ENCODE assay signal across 8 cellular contexts in the genomic region with DNA sequence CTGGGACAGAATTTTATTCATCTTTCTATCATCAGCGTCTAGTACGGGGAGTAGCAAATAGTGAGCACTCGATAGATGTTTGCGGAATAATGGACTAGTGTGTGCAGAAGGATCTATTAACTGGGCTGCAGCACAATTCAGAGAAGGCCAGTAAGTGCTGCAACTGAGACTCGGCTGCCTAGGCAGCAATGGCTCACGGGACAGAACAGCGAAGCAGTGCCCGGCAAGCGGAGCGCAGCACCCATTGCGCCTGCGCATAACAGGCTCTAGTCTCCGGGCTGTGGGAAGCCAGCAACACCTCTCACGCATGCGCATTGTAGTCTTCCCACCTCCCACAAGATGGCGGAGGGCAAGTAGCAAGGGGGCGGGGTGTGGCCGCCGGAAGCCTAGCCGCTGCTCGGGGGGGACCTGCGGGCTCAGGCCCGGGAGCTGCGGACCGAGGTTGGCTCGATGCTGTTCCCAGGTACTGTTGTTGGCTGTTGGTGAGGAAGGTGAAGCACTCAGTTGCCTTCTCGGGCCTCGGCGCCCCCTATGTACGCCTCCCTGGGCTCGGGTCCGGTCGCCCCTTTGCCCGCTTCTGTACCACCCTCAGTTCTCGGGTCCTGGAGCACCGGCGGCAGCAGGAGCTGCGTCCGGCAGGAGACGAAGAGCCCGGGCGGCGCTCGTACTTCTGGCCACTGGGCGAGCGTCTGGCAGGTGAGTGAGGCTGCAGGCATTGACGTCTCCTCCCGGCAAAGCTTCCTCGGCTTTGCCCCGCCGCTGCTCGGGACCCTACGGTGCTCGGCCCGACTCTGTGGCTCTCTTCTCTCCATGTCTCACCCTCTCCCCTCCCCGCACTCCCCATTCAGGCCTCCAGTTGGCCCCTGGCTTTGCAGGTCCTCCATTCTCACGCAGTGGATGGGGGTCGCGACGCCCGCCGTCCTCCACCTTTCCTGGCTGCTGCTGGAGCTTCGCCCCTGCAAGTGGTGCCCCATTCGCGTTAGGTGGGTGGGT. TPM values are rescaled to one million over a fixed set of nuclear protein-coding genes. Genes with fewer than 3 reads are reported as not detected.
DNase-seq lines count a peak whose midpoint lies in the region; ATAC-seq and TF ChIP-seq lines count a peak whose summit lies in the region.

No MANE protein-coding gene starts in this region.

- peak; percentile 83 for TF ChIP-seq POLR2A in right lobe of liver (IDR thresholded peaks at IDR 0.05)

- peak; percentile 91 to 98 (median 96) for DNase-seq in CD8-positive, alpha-beta T cell
- DNase-seq in HK-2 (ENCODE audit: unreplicated experiment) (peak; percentile 90), NCI-H82 treated with DMSO at 0.1 percent for 48 hours (lab: John Stamatoyannopoulos, UW; ENCODE audit: unreplicated experiment) (peak; percentile 96), right lobe of liver (peak; percentile 98 to 99 (median 99))
- peak; percentile 97 for DNase-seq in activated CD4-positive, alpha-beta memory T cell treated with anti-CD3 and anti-CD28 coated beads, Interleukin-2, amount 10 ng/mL, durations not matched to agents 7 days and 5 days
- DNase-seq in stimulated activated CD4-positive, alpha-beta T cell treated with anti-CD3 and anti-CD28 coated beads, Interleukin-4, amount 100 ng/mL, for 24 hours: peak; percentile 98

- peak overlapping the region; percentile 83 for H3K4me3 ChIP-seq in CD8-positive, alpha-beta T cell (ENCODE audit: low read depth, low read length)
- H3K4me3 ChIP-seq in duodenal mucosa (ENCODE audit: low read depth in 1 of 2, low read length in 2 of 2): peak overlapping the region; percentile 86 to 98
- peak overlapping the region; percentile 75 to 93 (median 85) for H3K4me3 ChIP-seq in right lobe of liver

- H3K27me3 ChIP-seq in CD8-positive, alpha-beta T cell (ENCODE audit: insufficient read depth, low read length): no peaks in the 10 kb centered on the region
- no peaks in the 10 kb centered on the region for H3K27me3 ChIP-seq in duodenal mucosa (ENCODE audit: control insufficient read depth in 1 of 2, insufficient read depth in 2 of 2, low read length in 2 of 2)
- no peaks in the 10 kb centered on the region for H3K27me3 ChIP-seq in right lobe of liver

- H3K9me3 ChIP-seq in CD8-positive, alpha-beta T cell (ENCODE audit: low read length): no peaks in the 10 kb centered on the region
- no peaks in the 10 kb centered on the region for H3K9me3 ChIP-seq in duodenal mucosa (ENCODE audit: control insufficient read depth in 1 of 2, low read length in 2 of 2)
- H3K9me3 ChIP-seq in right lobe of liver: no peaks in the 10 kb centered on the region

- H3K4me3 Mint-ChIP-seq in CD8-positive, alpha-beta T cell: peak overlapping the region; percentile 92
- H3K4me3 Mint-ChIP-seq in activated CD4-positive, alpha-beta memory T cell treated with anti-CD3 and anti-CD28 coated beads, Interleukin-2, amount 10 ng/mL, durations not matched to agents 7 days and 5 days: peak overlapping the region; percentile 90

- peaks cover 43% of the 10 kb centered on the region for H3K4me1 ChIP-seq in CD8-positive, alpha-beta T cell (ENCODE audit: insufficient read depth, low read length)
- H3K4me1 ChIP-seq in duodenal mucosa (ENCODE audit: control insufficient read depth in 1 of 2, insufficient read depth in 2 of 2, low read length in 2 of 2): peaks cover 17 to 27% of the 10 kb centered on the region in 2 donors
- H3K4me1 ChIP-seq in right lobe of liver: peaks cover 0 to 11% (median 0%) of the 10 kb centered on the region in 4 donors

- peak overlapping the region; percentile 75 for H3K27ac ChIP-seq in CD8-positive, alpha-beta T cell (ENCODE audit: low read depth, low read length)
- H3K27ac ChIP-seq in duodenal mucosa (ENCODE audit: low read depth, low read length) (peak overlapping the region; percentile 79), right lobe of liver (peak overlapping the region; percentile 78 to 87 (median 86))

- peak; percentile 92 for ATAC-seq in CD8-positive, alpha-beta T cell
- peak; percentile 94 for ATAC-seq in GM19455 (IDR thresholded peaks at IDR 0.05; ENCODE audit: unreplicated experiment)
- peak; percentile 97 to 98 (median 98) for ATAC-seq in right lobe of liver

- no peak for TF ChIP-seq CTCF in CD8-positive, alpha-beta T cell (IDR thresholded peaks at IDR 0.05)
- no peak for TF ChIP-seq CTCF in right lobe of liver (IDR thresholded peaks at IDR 0.05)

- H3K27ac Mint-ChIP-seq in CD8-positive, alpha-beta T cell: peak overlapping the region; percentile 92
- H3K27ac Mint-ChIP-seq in activated CD4-positive, alpha-beta memory T cell treated with anti-CD3 and anti-CD28 coated beads, Interleukin-2, amount 10 ng/mL, durations not matched to agents 7 days and 5 days: peak overlapping the region; percentile 72

- H3K9me3 Mint-ChIP-seq in CD8-positive, alpha-beta T cell: no peaks in the 10 kb centered on the region
- H3K9me3 Mint-ChIP-seq in activated CD4-positive, alpha-beta memory T cell treated with anti-CD3 and anti-CD28 coated beads, Interleukin-2, amount 10 ng/mL, durations not matched to agents 7 days and 5 days: no peaks in the 10 kb centered on the region

- intact Hi-C loops in CD8-positive, alpha-beta T cell (cut with DNase I, micrococcal nuclease): loop anchor here (1.0 to 10.0 kb wide), 12 partner anchors 30 to 1970 kb away; partner anchors contain the start of genes APC (in 2 of the 2), REEP5 (in 2 of the 2), SRP19 (in 2 of the 2) and STARD4 (in 2 of the 2)
- intact Hi-C loops in right lobe of liver (cut with DNase I): no loop called here

- H3K27me3 Mint-ChIP-seq in CD8-positive, alpha-beta T cell (ENCODE audit: low read depth): no peaks in the 10 kb centered on the region
- H3K27me3 Mint-ChIP-seq in activated CD4-positive, alpha-beta memory T cell treated with anti-CD3 and anti-CD28 coated beads, Interleukin-2, amount 10 ng/mL, durations not matched to agents 7 days and 5 days: peaks cover 3% of the 10 kb centered on the region

- H3K36me3 Mint-ChIP-seq in CD8-positive, alpha-beta T cell: peaks cover 8% of the 10 kb centered on the region
- H3K36me3 Mint-ChIP-seq in activated CD4-positive, alpha-beta memory T cell treated with anti-CD3 and anti-CD28 coated beads, Interleukin-2, amount 10 ng/mL, durations not matched to agents 7 days and 5 days (ENCODE audit: low read depth): peaks cover 18% of the 10 kb centered on the region

- no peaks in the 10 kb centered on the region for H3K36me3 ChIP-seq in CD8-positive, alpha-beta T cell (ENCODE audit: insufficient read depth, low read length)
- H3K36me3 ChIP-seq in duodenal mucosa (ENCODE audit: control insufficient read depth in 1 of 2, insufficient read depth in 2 of 2, low read length in 2 of 2): no peaks in the 10 kb centered on the region
- no peaks in the 10 kb centered on the region for H3K36me3 ChIP-seq in right lobe of liver

- POLR2A ChIA-PET in CD8-positive, alpha-beta T cell (lab: Charles Lee): interaction anchor here (0.6 to 1.5 kb wide), 6 partner anchors 14 to 30 kb away, joined by 3 to 4 read pairs (median 3); partner anchors contain the start of gene APC
- POLR2A ChIA-PET in activated CD4-positive, alpha-beta memory T cell treated with anti-CD3 and anti-CD28 coated beads, Interleukin-2, amount 10 ng/mL, durations not matched to agents 7 days and 5 days (lab: Charles Lee): interaction anchor here (0.9 to 3.1 kb wide), 9 partner anchors 8 to 269 kb away, joined by 3 to 21 read pairs (median 5); partner anchors contain the start of genes APC, DCP2, REEP5 and SRP19

- H3K4me1 Mint-ChIP-seq in CD8-positive, alpha-beta T cell (ENCODE audit: low read depth): peaks cover 57% of the 10 kb centered on the region
- peaks cover 35% of the 10 kb centered on the region for H3K4me1 Mint-ChIP-seq in activated CD4-positive, alpha-beta memory T cell treated with anti-CD3 and anti-CD28 coated beads, Interleukin-2, amount 10 ng/mL, durations not matched to agents 7 days and 5 days

- whole genome bisulfite sequencing in right lobe of liver (ENCODE audit: insufficient coverage, low coverage, low lambda C conversion rate, missing lambda C conversion rate): 3% methylated on average over 30 of the region's 65 CpGs

- H3K9ac ChIP-seq in duodenal mucosa (ENCODE audit: low read depth in 1 of 2, low read length in 2 of 2): peak overlapping the region; percentile 86 to 97

- CTCF ChIA-PET in CD8-positive, alpha-beta T cell (lab: Charles Lee): interaction anchor here (1.0 to 2.3 kb wide), 4 partner anchors 16 to 547 kb away, joined by 3 to 11 read pairs (median 3); partner anchors contain the start of gene SRP19
- CTCF ChIA-PET in activated CD4-positive, alpha-beta memory T cell treated with anti-CD3 and anti-CD28 coated beads, Interleukin-2, amount 10 ng/mL, durations not matched to agents 7 days and 5 days (lab: Charles Lee): interaction anchor here (0.9 to 2.4 kb wide), 5 partner anchors 16 to 155 kb away, joined by 3 to 10 read pairs (median 5); no protein-coding TSS in a partner anchor

RNA-seq across cellular contexts. Expression of gene APC, which starts 30.2 kb away (rescaled TPM):
- total RNA-seq in CD8-positive, alpha-beta T cell: 10 to 100 TPM; 14.5 to 19.1 TPM
- total RNA-seq in activated CD4-positive, alpha-beta memory T cell treated with anti-CD3 and anti-CD28 coated beads, Interleukin-2, amount 10 ng/mL, durations not matched to agents 7 days and 5 days: 10 to 100 TPM; 21.7 to 21.9 TPM
- total RNA-seq in right lobe of liver: 10 to 100 TPM; 12.4 to 34.5 (median 16.9) TPM

Comparison
In these comparisons a context has a peak if more than half of its experiments do, and no peak if none do; other contexts are left out.
1. Peak in every context shown above with its lines: DNase-seq, ATAC-seq, H3K4me3 ChIP-seq and H3K27ac ChIP-seq.
2. intact Hi-C loops: an anchor here in CD8-positive, alpha-beta T cell (1.0 to 10.0 kb wide); none called in right lobe of liver.